Comparison of ENCODE assay signal across 9 cellular contexts in the genomic region with DNA sequence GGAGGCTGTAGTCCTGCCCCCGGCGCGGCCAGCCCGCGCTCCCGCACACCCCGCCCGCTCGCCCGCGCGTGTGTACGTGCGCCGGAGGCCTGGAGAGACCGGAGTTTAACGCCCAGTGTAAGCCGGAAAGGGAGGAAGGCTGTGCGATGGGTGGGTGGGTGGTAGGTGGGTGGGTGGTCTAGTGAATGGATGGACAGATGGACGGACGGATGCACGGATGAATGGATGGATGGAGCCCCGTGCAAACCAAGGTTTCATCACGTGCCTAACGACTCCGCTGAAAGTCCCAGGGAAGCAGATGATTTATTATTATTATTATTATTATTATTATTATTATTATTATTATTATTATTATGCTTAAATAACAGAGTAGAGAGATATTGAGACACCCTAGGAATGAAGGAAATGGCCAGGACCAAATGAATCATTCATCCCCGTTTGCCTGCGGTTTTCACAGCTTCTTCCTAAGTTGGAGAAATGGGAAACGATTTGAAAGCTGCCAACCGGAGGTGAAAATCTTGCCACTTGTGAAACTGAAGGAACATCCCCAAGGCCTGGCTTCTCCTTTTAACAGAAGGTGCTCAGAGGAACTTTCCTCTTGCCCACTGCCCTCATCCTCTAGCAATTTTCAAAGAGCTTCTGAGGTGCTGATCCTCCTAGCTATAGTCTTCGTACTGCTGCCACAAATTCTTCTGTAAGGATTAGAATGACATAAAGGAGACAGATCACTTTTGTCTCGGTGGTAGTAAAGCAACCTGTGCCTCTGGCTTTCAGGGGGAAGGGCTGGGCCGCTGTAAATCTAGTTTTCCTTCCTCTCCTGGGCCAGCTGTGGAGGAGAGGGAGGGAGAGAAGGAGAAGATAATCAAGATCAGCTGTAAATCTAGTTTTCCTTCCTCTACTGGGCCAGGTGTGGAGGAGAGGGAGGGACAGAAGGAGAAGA. TPM values are rescaled to one million over a fixed set of nuclear protein-coding genes. Genes with fewer than 3 reads are reported as not detected.
DNase-seq lines count a peak whose midpoint lies in the region; ATAC-seq and TF ChIP-seq lines count a peak whose summit lies in the region.
"Had no signal": no experiment of that assay in that cellular context is flagged by ENCODE, and none has a peak within 500 bp of the region (broad histone marks: within the 10 kb centered on the region; RNA-seq: fewer than 3 reads in every experiment).

No MANE protein-coding gene starts in this region.

- CTCF ChIA-PET in naive thymus-derived CD4-positive, alpha-beta T cell (lab: Charles Lee), result no interaction called here

- peak overlapping the region; percentile 56 for H3K4me3 Mint-ChIP-seq in HFFc6
- peak overlapping the region; percentile 63 for H3K4me3 Mint-ChIP-seq in chondrocyte (ENCODE audit: unreplicated experiment)
- H3K4me3 Mint-ChIP-seq in naive thymus-derived CD4-positive, alpha-beta T cell, result peak overlapping the region; percentile 27 to 70 (median 50)

- H3K36me3 Mint-ChIP-seq in HFFc6 (ENCODE audit: low read depth), result no peaks in the 10 kb centered on the region
- H3K36me3 Mint-ChIP-seq in chondrocyte (ENCODE audit: low read depth), result no peaks in the 10 kb centered on the region
- H3K36me3 Mint-ChIP-seq in naive thymus-derived CD4-positive, alpha-beta T cell, result no peaks in the 10 kb centered on the region

- intact Hi-C loops in naive thymus-derived CD4-positive, alpha-beta T cell (cut with micrococcal nuclease), result no loop called here

- H3K27ac Mint-ChIP-seq in HFFc6 (no peak overlapping the region), chondrocyte (ENCODE audit: unreplicated experiment) (peak overlapping the region; percentile 60)
- H3K27ac Mint-ChIP-seq in naive thymus-derived CD4-positive, alpha-beta T cell, result no peak overlapping the region

- H3K4me1 ChIP-seq in naive thymus-derived CD4-positive, alpha-beta T cell (ENCODE audit: control insufficient read depth in 2 of 2, insufficient read depth in 2 of 2, low read length in 2 of 2), result no peaks in the 10 kb centered on the region

- no peaks in the 10 kb centered on the region for H3K9me3 Mint-ChIP-seq in HFFc6
- H3K9me3 Mint-ChIP-seq in chondrocyte (ENCODE audit: low read depth), result no peaks in the 10 kb centered on the region
- peaks cover 0 to 12% (median 0%) of the 10 kb centered on the region in 11 donors for H3K9me3 Mint-ChIP-seq in naive thymus-derived CD4-positive, alpha-beta T cell

- TF ChIP-seq CTCF in AG09309 (IDR thresholded peaks at IDR 0.05; ENCODE audit: control insufficient read depth, insufficient read depth, low read depth, low read length, missing control alignments), result no peak
- TF ChIP-seq CTCF in HFFc6 (IDR thresholded peaks at IDR 0.05), result no peak
- TF ChIP-seq CTCF in chondrocyte (IDR thresholded peaks at IDR 0.05), result no peak

- H3K27me3 ChIP-seq in naive thymus-derived CD4-positive, alpha-beta T cell (ENCODE audit: control insufficient read depth in 2 of 2, insufficient read depth in 2 of 2, low read length in 2 of 2), result peaks cover 0 to 4% of the 10 kb centered on the region in 2 donors
- H3K27me3 ChIP-seq: ovary had no signal

- H3K27ac ChIP-seq in naive thymus-derived CD4-positive, alpha-beta T cell (ENCODE audit: low read depth, low read length), result no peak overlapping the region
- H3K27ac ChIP-seq: ovary had no signal

- H3K27me3 Mint-ChIP-seq in HFFc6 (ENCODE audit: insufficient read depth) (peaks cover 11% of the 10 kb centered on the region), chondrocyte (ENCODE audit: low read depth) (no peaks in the 10 kb centered on the region)
- peaks cover 44 to 65% (median 56%) of the 10 kb centered on the region in 5 donors for H3K27me3 Mint-ChIP-seq in naive thymus-derived CD4-positive, alpha-beta T cell

- peak; percentile 26 for ATAC-seq in naive thymus-derived CD4-positive, alpha-beta T cell

- peak overlapping the region; percentile 64 for H3K4me3 ChIP-seq in AG09309 (ENCODE audit: control insufficient read depth, low read depth, low read length)
- no peak overlapping the region for H3K4me3 ChIP-seq in naive thymus-derived CD4-positive, alpha-beta T cell (ENCODE audit: low read length)

- POLR2A ChIA-PET in naive thymus-derived CD4-positive, alpha-beta T cell (lab: Charles Lee), result no interaction called here

- H3K9me3 ChIP-seq in naive thymus-derived CD4-positive, alpha-beta T cell (ENCODE audit: control insufficient read depth in 2 of 3, low read length in 3 of 3), result no peaks in the 10 kb centered on the region
- H3K9me3 ChIP-seq: ovary had no signal

- no peak for DNase-seq in AG09309 (ENCODE audit: low read depth)
- no peak for DNase-seq in HFFc6
- no peak for DNase-seq in chondrocyte (ENCODE audit: low spot score)
- DNase-seq in naive thymus-derived CD4-positive, alpha-beta T cell, result no peak
- DNase-seq in stimulated activated CD4-positive, alpha-beta T cell treated with anti-CD3 and anti-CD28 coated beads, Interleukin-4, amount 100 ng/mL, for 4 hours, result no peak
- no peak for DNase-seq in NCI-H510A treated with DMSO at 0.1 percent for 48 hours (lab: John Stamatoyannopoulos, UW)
- DNase-seq in NCI-H1105 treated with DMSO at 0.1 percent for 48 hours (lab: John Stamatoyannopoulos, UW), result no peak
- DNase-seq in activated T-cell treated with anti-CD3 and anti-CD28 coated beads for 4 hours, result no peak

- no peaks in the 10 kb centered on the region for H3K36me3 ChIP-seq in naive thymus-derived CD4-positive, alpha-beta T cell (ENCODE audit: control insufficient read depth in 2 of 3, insufficient read depth in 3 of 3, low read length in 3 of 3)
- H3K36me3 ChIP-seq: ovary had no signal

- H3K4me1 Mint-ChIP-seq in HFFc6 (ENCODE audit: low read depth) (peaks cover 9% of the 10 kb centered on the region; the same call in 1 of the 2 replicates), chondrocyte (ENCODE audit: low read depth) (peaks cover 10% of the 10 kb centered on the region)
- peaks cover 0 to 13% (median 8%) of the 10 kb centered on the region in 7 donors for H3K4me1 Mint-ChIP-seq in naive thymus-derived CD4-positive, alpha-beta T cell

RNA-seq across cellular contexts. Expression of a gene that starts 0.6 kb away (rescaled TPM):
- 1 to 10 TPM; 1.5 to 2.4 (median 2.1) TPM for total RNA-seq in HFFc6 (2021; fragmentation: NEBNext Ultra II Directional; extraction: Animal tissue kit (Norgen Biotek cat#: 25700))
- 3.3 to 4.5 TPM (median 3.9 TPM) in 3 replicates for total RNA-seq in chondrocyte
- total RNA-seq in naive thymus-derived CD4-positive, alpha-beta T cell, result not detected
- polyA plus RNA-seq in naive thymus-derived CD4-positive, alpha-beta T cell, result not detected
